In genomic region chr4:3045500-3045850, GRCh38 we compare ENCODE assay signal across 8 cellular contexts. TPM values are rescaled to one million over a fixed set of nuclear protein-coding genes. Genes with fewer than 3 reads are reported as not detected.
DNase-seq lines count a peak whose midpoint lies in the region; ATAC-seq and TF ChIP-seq lines count a peak whose summit lies in the region.

No MANE protein-coding gene starts in this region.

- no peaks in the 10 kb centered on the region for H3K36me3 Mint-ChIP-seq in WTC11

- peaks cover 23% of the 10 kb centered on the region for H3K27me3 Mint-ChIP-seq in WTC11 (ENCODE audit: low read depth)

- H3K4me1 Mint-ChIP-seq in WTC11: peaks cover 18% of the 10 kb centered on the region

- no peak overlapping the region for H3K4me3 ChIP-seq in astrocyte of the spinal cord (ENCODE audit: low read depth, low read length)

- H3K4me3 Mint-ChIP-seq in WTC11: no peak overlapping the region

- no peaks in the 10 kb centered on the region for H3K9me3 Mint-ChIP-seq in WTC11

- TF ChIP-seq CTCF in astrocyte of the spinal cord (IDR thresholded peaks at IDR 0.05; ENCODE audit: low read depth, low read length) (no peak), WTC11 (IDR thresholded peaks at IDR 0.05) (no peak)

- DNase-seq in EL: peak; percentile 23
- peak; percentile 20 for DNase-seq in T1000 (lab: John Stamatoyannopoulos, UW)
- DNase-seq in astrocyte of the spinal cord (ENCODE audit: low read depth, low spot score): peak; percentile 38
- peak; percentile 34 for DNase-seq in pons (ENCODE audit: low spot score)
- DNase-seq in WTC11 (ENCODE audit: low spot score): no peak

- ATAC-seq in GM21576 (IDR thresholded peaks at IDR 0.05; ENCODE audit: unreplicated experiment) (no peak), HG03135 (IDR thresholded peaks at IDR 0.05; ENCODE audit: unreplicated experiment) (no peak), HG02588 (IDR thresholded peaks at IDR 0.05; ENCODE audit: unreplicated experiment) (no peak), WTC11 (no peak)

- POLR2A ChIA-PET in WTC11 (lab: Charles Lee): no interaction called here

- in situ Hi-C loops in astrocyte of the spinal cord (cut with HindIII; ENCODE audit: low sequenced_read_pairs): no loop called here

- CTCF ChIA-PET in WTC11 (lab: Charles Lee): interaction anchor here (0.8 kb wide), 1 partner anchor 36 kb away, joined by 3 read pairs; no protein-coding TSS in a partner anchor

- H3K27ac Mint-ChIP-seq in WTC11: no peak overlapping the region

TF ChIP-seq in WTC11, 78 proteins besides CTCF, POLR2A, EP300 and RAD21 (continues in another document):
- no peak for TF ChIP-seq SMAD3 (CRISPR knock-in tag; IDR thresholded peaks at IDR 0.05; ENCODE audit: borderline replicate concordance)
- TF ChIP-seq TCF7 (CRISPR knock-in tag; IDR thresholded peaks at IDR 0.05; ENCODE audit: low read depth): no peak
- TF ChIP-seq PREB (CRISPR knock-in tag; IDR thresholded peaks at IDR 0.05; ENCODE audit: borderline replicate concordance): no peak
- no peak for TF ChIP-seq STAT6 (CRISPR knock-in tag; conservative IDR thresholded peaks at IDR 0.05; ENCODE audit: low read depth)
- TF ChIP-seq USF2 (CRISPR knock-in tag; IDR thresholded peaks at IDR 0.05): no peak
- TF ChIP-seq ERG (CRISPR knock-in tag; IDR thresholded peaks at IDR 0.05): no peak
- TF ChIP-seq ZNF423 (CRISPR knock-in tag; IDR thresholded peaks at IDR 0.05): no peak
- no peak for TF ChIP-seq PRRX2 (CRISPR knock-in tag; IDR thresholded peaks at IDR 0.05)
- no peak for TF ChIP-seq ZNF416 (CRISPR knock-in tag; IDR thresholded peaks at IDR 0.05)
- no peak for TF ChIP-seq HMGA2 (CRISPR knock-in tag; IDR thresholded peaks at IDR 0.05)
- TF ChIP-seq NFATC4 (CRISPR knock-in tag; IDR thresholded peaks at IDR 0.05): no peak
- TF ChIP-seq NR2C2 (CRISPR knock-in tag; IDR thresholded peaks at IDR 0.05): no peak
- TF ChIP-seq ELF4 (CRISPR knock-in tag; IDR thresholded peaks at IDR 0.05; ENCODE audit: low read depth): no peak
- no peak for TF ChIP-seq ZNF317 (CRISPR knock-in tag; IDR thresholded peaks at IDR 0.05; ENCODE audit: borderline replicate concordance, low read depth)
- no peak for TF ChIP-seq AFF4 (CRISPR knock-in tag; IDR thresholded peaks at IDR 0.05; ENCODE audit: borderline replicate concordance)
- TF ChIP-seq AR (CRISPR knock-in tag; IDR thresholded peaks at IDR 0.05): no peak
- no peak for TF ChIP-seq ZNF121 (CRISPR knock-in tag; IDR thresholded peaks at IDR 0.05)
- no peak for TF ChIP-seq ATF3 (CRISPR knock-in tag; conservative IDR thresholded peaks at IDR 0.05)

RNA-seq across cellular contexts. Expression of gene HTT-AS, which starts 28.9 kb away (rescaled TPM):
- total RNA-seq in WTC11 (2021): not detected in 3 replicates

RNA-seq across cellular contexts. Expression of gene HTT, which starts 29.0 kb away (rescaled TPM):
- 64.1 to 85.4 TPM (median 71.4 TPM) in 3 replicates for total RNA-seq in WTC11 (2021)
